ENCODE assay signal across 16 cellular contexts in genomic region chr10:78903351-78903940, GRCh38.
"Had no signal": no experiment of that assay in that cellular context is flagged by ENCODE, and none has a peak within 500 bp of the region (broad histone marks: within the 10 kb centered on the region; RNA-seq: fewer than 3 reads in every experiment).

No MANE protein-coding gene starts in this region.

- H3K4me1 Mint-ChIP-seq: activated naive CD4-positive, alpha-beta T cell treated with anti-CD3 and anti-CD28 coated beads, Interleukin-2, amount 10 ng/mL, durations not matched to agents 7 days and 5 days; activated T-helper 17 cell treated with anti-CD3 and anti-CD28 coated beads, Interleukin-2, amount 50 U/mL, for 72 hours; T-cell had no signal

- H3K36me3 Mint-ChIP-seq: activated naive CD4-positive, alpha-beta T cell treated with anti-CD3 and anti-CD28 coated beads, Interleukin-2, amount 10 ng/mL, durations not matched to agents 7 days and 5 days; natural killer cell treated with Interleukin-12 subunit alpha and Interleukin-12 subunit beta and Interleukin-15 and Interleukin-18, amount 100 ng/mL, for 72 hours; T-cell had no signal

- H3K27ac Mint-ChIP-seq: activated CD8-positive, alpha-beta T cell treated with anti-CD3 and anti-CD28 coated beads for 36 hours; activated naive CD4-positive, alpha-beta T cell treated with anti-CD3 and anti-CD28 coated beads, Interleukin-2, amount 10 ng/mL, durations not matched to agents 7 days and 5 days; activated T-helper 17 cell treated with anti-CD3 and anti-CD28 coated beads, Interleukin-2, amount 50 U/mL, for 72 hours; natural killer cell treated with Interleukin-12 subunit alpha and Interleukin-12 subunit beta and Interleukin-15 and Interleukin-18, amount 100 ng/mL, for 72 hours; T-cell had no signal

- ATAC-seq: activated CD8-positive, alpha-beta T cell treated with anti-CD3 and anti-CD28 coated beads for 36 hours; natural killer cell treated with Interleukin-12 subunit alpha and Interleukin-12 subunit beta and Interleukin-15 and Interleukin-18, amount 100 ng/mL, for 72 hours; T-cell had no signal

- H3K9me3 Mint-ChIP-seq: activated CD8-positive, alpha-beta T cell treated with anti-CD3 and anti-CD28 coated beads for 36 hours; activated naive CD4-positive, alpha-beta T cell treated with anti-CD3 and anti-CD28 coated beads, Interleukin-2, amount 10 ng/mL, durations not matched to agents 7 days and 5 days; activated T-helper 17 cell treated with anti-CD3 and anti-CD28 coated beads, Interleukin-2, amount 50 U/mL, for 72 hours; natural killer cell treated with Interleukin-12 subunit alpha and Interleukin-12 subunit beta and Interleukin-15 and Interleukin-18, amount 100 ng/mL, for 72 hours; T-cell had no signal

- DNase-seq: activated CD8-positive, alpha-beta T cell treated with anti-CD3 and anti-CD28 coated beads for 36 hours; activated naive CD4-positive, alpha-beta T cell treated with anti-CD3 and anti-CD28 coated beads, Interleukin-2, amount 10 ng/mL, durations not matched to agents 7 days and 5 days; esophagus squamous epithelium; hippocampal formation; kidney; left ventricle myocardium inferior; mesenchymal stem cell; occipital lobe; Right ventricle myocardium superior; SK-N-SH; stimulated activated naive CD4-positive, alpha-beta T cell; T-cell; T1000; upper lobe of left lung had no signal

- H3K27me3 Mint-ChIP-seq: activated CD8-positive, alpha-beta T cell treated with anti-CD3 and anti-CD28 coated beads for 36 hours; activated T-helper 17 cell treated with anti-CD3 and anti-CD28 coated beads, Interleukin-2, amount 50 U/mL, for 72 hours; natural killer cell treated with Interleukin-12 subunit alpha and Interleukin-12 subunit beta and Interleukin-15 and Interleukin-18, amount 100 ng/mL, for 72 hours; T-cell had no signal

- H3K4me3 Mint-ChIP-seq: activated CD8-positive, alpha-beta T cell treated with anti-CD3 and anti-CD28 coated beads for 36 hours; activated naive CD4-positive, alpha-beta T cell treated with anti-CD3 and anti-CD28 coated beads, Interleukin-2, amount 10 ng/mL, durations not matched to agents 7 days and 5 days; activated T-helper 17 cell treated with anti-CD3 and anti-CD28 coated beads, Interleukin-2, amount 50 U/mL, for 72 hours; natural killer cell treated with Interleukin-12 subunit alpha and Interleukin-12 subunit beta and Interleukin-15 and Interleukin-18, amount 100 ng/mL, for 72 hours; T-cell had no signal
